ENCODE assay signal across 1 cellular context in genomic region chr7:129825005-129825553, GRCh38.
TF ChIP-seq lines count a peak whose summit lies in the region.

No MANE protein-coding gene starts in this region.

TF ChIP-seq in K562, 482 proteins besides CTCF, POLR2A, EP300 and RAD21 (continued from another document and continues in another):
- TF ChIP-seq FOXP4 (CRISPR knock-in tag; IDR thresholded peaks at IDR 0.05; ENCODE audit: borderline replicate concordance) (no peak), SMAD1 (IDR thresholded peaks at IDR 0.05; ENCODE audit: low read depth, low read length, partially characterized antibody) (no peak), MAZ (CRISPR knock-in tag; conservative IDR thresholded peaks at IDR 0.05 in 1 of 2, IDR thresholded peaks at IDR 0.05 in 1 of 2) (peak in 1 of 2 experiments; percentile 48; a peak in 1 of 4 replicates), STAG1 (CRISPR knock-in tag; IDR thresholded peaks at IDR 0.05; ENCODE audit: borderline replicate concordance) (no peak), LARP7 (IDR thresholded peaks at IDR 0.05) (peak; percentile 34; the same call in 1 of the 2 replicates), BACH1 (tag; IDR thresholded peaks at IDR 0.05) (no peak), NR4A1 (CRISPR knock-in tag; IDR thresholded peaks at IDR 0.05) (no peak), NR4A1 (tag; IDR thresholded peaks at IDR 0.05) (no peak), LCOR (CRISPR knock-in tag; IDR thresholded peaks at IDR 0.05) (peak; percentile 18; the same call in 1 of the 2 replicates), ZNF12 (CRISPR knock-in tag; IDR thresholded peaks at IDR 0.05) (0 out of 2 replicates have a peak, but pooled peaks have one; percentile 22), SMARCA4 (IDR thresholded peaks at IDR 0.05) (no peak), CXXC5 (CRISPR knock-in tag; IDR thresholded peaks at IDR 0.05) (peak; percentile 65), TCF3 (CRISPR knock-in tag; IDR thresholded peaks at IDR 0.05) (no peak), DLX4 (CRISPR knock-in tag; IDR thresholded peaks at IDR 0.05) (no peak), RBM17 (IDR thresholded peaks at IDR 0.05; ENCODE audit: borderline replicate concordance, low read depth, low read length) (no peak), YBX1 (IDR thresholded peaks at IDR 0.05) (no peak), NRF1 (conservative IDR thresholded peaks at IDR 0.05 in 1 of 2, IDR thresholded peaks at IDR 0.05 in 1 of 2) (0 out of 4 replicates have a peak, but pooled peaks have one; percentile 11 to 18), PATZ1 (CRISPR knock-in tag; IDR thresholded peaks at IDR 0.05; ENCODE audit: borderline replicate concordance) (no peak), ZEB2 (IDR thresholded peaks at IDR 0.05) (peak; percentile 93), SIN3A (IDR thresholded peaks at IDR 0.05; ENCODE audit: borderline replicate concordance in 2 of 2, control insufficient read depth in 1 of 2, low read depth in 2 of 2, low read length in 2 of 2) (no peak), RBM15 (IDR thresholded peaks at IDR 0.05; ENCODE audit: insufficient read depth, low read length) (no peak), CC2D1A (IDR thresholded peaks at IDR 0.05) (no peak), NR2C2 (CRISPR knock-in tag; IDR thresholded peaks at IDR 0.05) (no peak), NR2C2 (tag; IDR thresholded peaks at IDR 0.05) (no peak), DIDO1 (tag; IDR thresholded peaks at IDR 0.05; ENCODE audit: low read depth) (no peak), NKRF (IDR thresholded peaks at IDR 0.05; ENCODE audit: borderline replicate concordance) (peak; percentile 45; the same call in 1 of the 2 replicates), ZNF121 (CRISPR knock-in tag; conservative IDR thresholded peaks at IDR 0.05) (no peak), MCM3 (IDR thresholded peaks at IDR 0.05) (no peak), RBM34 (IDR thresholded peaks at IDR 0.05; ENCODE audit: borderline replicate concordance, insufficient read depth, low read length) (no peak), ILK (tag; IDR thresholded peaks at IDR 0.05; ENCODE audit: borderline replicate concordance, low read depth) (no peak), SREBF2 (CRISPR knock-in tag; IDR thresholded peaks at IDR 0.05) (no peak), AFF4 (CRISPR knock-in tag; IDR thresholded peaks at IDR 0.05) (no peak), ZNF551 (CRISPR knock-in tag; IDR thresholded peaks at IDR 0.05) (no peak), PHF21A (IDR thresholded peaks at IDR 0.05; ENCODE audit: borderline replicate concordance, low read depth) (no peak), PHB2 (IDR thresholded peaks at IDR 0.05; ENCODE audit: low read depth) (no peak), ARID3A (IDR thresholded peaks at IDR 0.05; ENCODE audit: borderline replicate concordance, low read depth, low read length) (no peak), ZSCAN29 (IDR thresholded peaks at IDR 0.05) (no peak), THRAP3 (IDR thresholded peaks at IDR 0.05; ENCODE audit: borderline replicate concordance) (no peak), CBX2 (IDR thresholded peaks at IDR 0.05; ENCODE audit: insufficient read depth, low read length, poor library complexity, severe bottlenecking) (no peak), E2F6 (IDR thresholded peaks at IDR 0.05; ENCODE audit: borderline replicate concordance in 1 of 2, extremely low read depth in 1 of 2, insufficient read depth in 1 of 2, insufficient read length in 1 of 2, low read depth in 1 of 2, low read length in 1 of 2, poor library complexity in 1 of 2, severe bottlenecking in 1 of 2) (peak in 1 of 2 experiments; percentile 31), ATF4 (CRISPR knock-in tag; IDR thresholded peaks at IDR 0.05) (no peak), MCM2 (IDR thresholded peaks at IDR 0.05; ENCODE audit: low read depth) (no peak), ZBTB12 (CRISPR knock-in tag; IDR thresholded peaks at IDR 0.05) (no peak), REST (CRISPR knock-in tag; IDR thresholded peaks at IDR 0.05; ENCODE audit: low read depth) (no peak), EHMT2 (IDR thresholded peaks at IDR 0.05) (0 out of 2 replicates have a peak, but pooled peaks have one; percentile 14), ZNF140 (CRISPR knock-in tag; IDR thresholded peaks at IDR 0.05) (no peak), NFE2 (IDR thresholded peaks at IDR 0.05; ENCODE audit: low read depth) (no peak), PHF8 (IDR thresholded peaks at IDR 0.05; ENCODE audit: borderline replicate concordance, low read length) (0 out of 2 replicates have a peak, but pooled peaks have one; percentile 25), TGIF2 (CRISPR knock-in tag; IDR thresholded peaks at IDR 0.05) (no peak)
